ENCODE assay signal across 1 cellular context in genomic region chr17:57370051-57370581, GRCh38.
TF ChIP-seq lines count a peak whose summit lies in the region.

No MANE protein-coding gene starts in this region.

TF ChIP-seq in HEK293, 187 proteins besides CTCF, POLR2A, EP300 and RAD21 (continued from another document):
- TF ChIP-seq ZBTB11 (tag by site-specific recombination; conservative IDR thresholded peaks at IDR 0.05; ENCODE audit: low read depth): no peak
